8 cellular contexts compared by ENCODE assay signal in genomic region chr1:150213170-150214098, GRCh38. TPM values are rescaled to one million over a fixed set of nuclear protein-coding genes. Genes with fewer than 3 reads are reported as not detected.
DNase-seq lines count a peak whose midpoint lies in the region; FAIRE-seq and TF ChIP-seq lines count a peak whose summit lies in the region.

No MANE protein-coding gene starts in this region.

- no peak overlapping the region for H4K5ac ChIP-seq in H9 (ENCODE audit: insufficient read length, low read depth, low read length)

- H3K23ac ChIP-seq in H9 (ENCODE audit: insufficient read length, low read depth, low read length): no peak overlapping the region

- H3K27me3 ChIP-seq in H9 (ENCODE audit: insufficient read depth, low read length) (no peaks in the 10 kb centered on the region), astrocyte (ENCODE audit: insufficient read depth, low read length) (no peaks in the 10 kb centered on the region), rectal smooth muscle tissue (ENCODE audit: control insufficient read depth, insufficient read depth, low read length) (no peaks in the 10 kb centered on the region), vagina (no peaks in the 10 kb centered on the region)

- no peak overlapping the region; the same call in 1 of the 2 replicates for H3K14ac ChIP-seq in H9 (ENCODE audit: insufficient read depth, low read length)

- H3K9me3 Mint-ChIP-seq in H9: no peaks in the 10 kb centered on the region
- H3K9me3 Mint-ChIP-seq in astrocyte (ENCODE audit: unreplicated experiment): no peaks in the 10 kb centered on the region

- H3K4me3 Mint-ChIP-seq in H9 (peak overlapping the region; percentile 78 to 82), astrocyte (ENCODE audit: unreplicated experiment) (peak overlapping the region; percentile 84)

- DNase-seq in ELR (ENCODE audit: low read depth) (peak; percentile 83), H9 (peak; percentile 98), NB4 (ENCODE audit: low read depth) (peak; percentile 97), T-helper 2 cell (peak; percentile 76 to 97 (median 83)), astrocyte (ENCODE audit: low read depth) (peak; percentile 84), hepatic stellate cell (ENCODE audit: low spot score) (peak; percentile 91), vagina (ENCODE audit: extremely low spot score in 2 of 2) (peak in 1 of 2 donors; percentile 96)

- H3K4me1 ChIP-seq in H9 (ENCODE audit: insufficient read depth, low read length): no peaks in the 10 kb centered on the region
- H3K4me1 ChIP-seq in astrocyte (ENCODE audit: insufficient read depth, low read length): no peaks in the 10 kb centered on the region
- H3K4me1 ChIP-seq in rectal smooth muscle tissue (ENCODE audit: control insufficient read depth, insufficient read depth, low read length): peaks cover 2% of the 10 kb centered on the region
- H3K4me1 ChIP-seq in vagina: no peaks in the 10 kb centered on the region

- peak overlapping the region; percentile 89 to 98 (median 97) for H3K27ac Mint-ChIP-seq in H9
- peak overlapping the region; percentile 85 for H3K27ac Mint-ChIP-seq in astrocyte (ENCODE audit: unreplicated experiment)

- H3K27ac ChIP-seq in H9 (ENCODE audit: insufficient read length, low read depth, low read length) (peak overlapping the region; percentile 56), astrocyte (ENCODE audit: low read depth, low read length) (peak overlapping the region; percentile 35), rectal smooth muscle tissue (ENCODE audit: low read depth, low read length) (peak overlapping the region; percentile 91), vagina (peak overlapping the region; percentile 31)

- H3K27me3 Mint-ChIP-seq in H9 (ENCODE audit: low read depth) (no peaks in the 10 kb centered on the region), astrocyte (ENCODE audit: low read depth, unreplicated experiment) (peaks cover 4% of the 10 kb centered on the region)

- H2BK120ac ChIP-seq in H9 (ENCODE audit: low read depth, low read length, poor library complexity, severe bottlenecking): no peak overlapping the region

- H2BK12ac ChIP-seq in H9 (ENCODE audit: insufficient read length, low read depth, low read length): no peak overlapping the region

- no peak overlapping the region for H2BK15ac ChIP-seq in H9 (ENCODE audit: low read depth, low read length)

- H2AK5ac ChIP-seq in H9 (ENCODE audit: insufficient read length, low read length): no peak overlapping the region

- H3K79me2 ChIP-seq in H9 (ENCODE audit: insufficient read depth, low read length): no peaks in the 10 kb centered on the region
- H3K79me2 ChIP-seq in astrocyte (ENCODE audit: insufficient read depth, low read length): no peaks in the 10 kb centered on the region

- peak overlapping the region; percentile 48 for H3K9ac ChIP-seq in H9 (ENCODE audit: extremely low read depth, insufficient read length, low read length)
- peak overlapping the region; percentile 64 for H3K9ac ChIP-seq in astrocyte (ENCODE audit: low read length)
- H3K9ac ChIP-seq in rectal smooth muscle tissue (ENCODE audit: low read length): no peak overlapping the region

- FAIRE-seq in astrocyte (lab: Jason Lieb, UNC): peak; percentile 9

- TF ChIP-seq POLR2A in NB4 (IDR thresholded peaks at IDR 0.05; ENCODE audit: extremely low read depth, insufficient read length) (peak; percentile 57), vagina (IDR thresholded peaks at IDR 0.05) (peak in 1 of 2 donors; percentile 25)

- no peaks in the 10 kb centered on the region for H3K79me1 ChIP-seq in H9 (ENCODE audit: insufficient read depth, low read depth, low read length, poor library complexity, severe bottlenecking)

- H4K91ac ChIP-seq in H9 (ENCODE audit: insufficient read length, low read depth, low read length): no peak overlapping the region

- intact Hi-C loops in vagina (cut with DNase I): no loop called here

- no peak overlapping the region for H3K56ac ChIP-seq in H9 (ENCODE audit: insufficient read length, low read depth, low read length)

- H3T11ph ChIP-seq in H9 (ENCODE audit: low read length): no peak overlapping the region

- H3K36me3 ChIP-seq in astrocyte (ENCODE audit: insufficient read depth, low read length) (peaks cover 2% of the 10 kb centered on the region), rectal smooth muscle tissue (ENCODE audit: control insufficient read depth, insufficient read depth, low read length) (no peaks in the 10 kb centered on the region), vagina (no peaks in the 10 kb centered on the region)

- peak overlapping the region; percentile 70 for H3K4me2 ChIP-seq in H9 (ENCODE audit: insufficient read depth, insufficient read length, low read length)
- H3K4me2 ChIP-seq in astrocyte (ENCODE audit: low read length): peak overlapping the region; percentile 84

- H3K9me3 ChIP-seq in H9 (ENCODE audit: control insufficient read depth, low read depth, low read length) (no peaks in the 10 kb centered on the region), astrocyte (ENCODE audit: insufficient read depth, low read depth, low read length) (no peaks in the 10 kb centered on the region), vagina (no peaks in the 10 kb centered on the region)

- peak overlapping the region; percentile 64 for H3K4me3 ChIP-seq in NB4 (ENCODE audit: low read depth, low read length)
- H3K4me3 ChIP-seq in astrocyte (ENCODE audit: insufficient read depth, low read depth, low read length): peak overlapping the region; percentile 69
- H3K4me3 ChIP-seq in rectal smooth muscle tissue (ENCODE audit: low read length): peak overlapping the region; percentile 65
- peak overlapping the region; percentile 36 to 37 for H3K4me3 ChIP-seq in vagina

- no peak overlapping the region for H3K4ac ChIP-seq in H9 (ENCODE audit: low read depth, low read length)

- H3K18ac ChIP-seq in H9 (ENCODE audit: insufficient read length, low read depth, low read length): no peak overlapping the region

- WGBS in H9 (ENCODE audit: extremely low coverage, insufficient read length, low lambda C conversion rate): no CpG with 5 or more reads among the region's 38 CpGs

- H2AFZ ChIP-seq in H9 (ENCODE audit: low read length): no peak overlapping the region
- peak overlapping the region; percentile 68 for H2AFZ ChIP-seq in astrocyte (ENCODE audit: low read depth, low read length)

- TF ChIP-seq CTCF in H9 (conservative IDR thresholded peaks at IDR 0.05) (peak; percentile 66), NB4 (IDR thresholded peaks at IDR 0.05; ENCODE audit: low read depth, low read length) (peak; percentile 37), astrocyte (IDR thresholded peaks at IDR 0.05; ENCODE audit: insufficient read depth, low read depth, low read length) (peak; percentile 37), vagina (IDR thresholded peaks at IDR 0.05) (peak in 1 of 3 experiments; percentile 10)

- no peak overlapping the region for H4K8ac ChIP-seq in H9 (replicated peaks; ENCODE audit: insufficient read length, low read depth, low read length)

- H3K4me1 Mint-ChIP-seq in H9 (peaks cover 9 to 10% of the 10 kb centered on the region in 2 experiments; a peak in 3 of 4 replicates), astrocyte (ENCODE audit: low read depth, unreplicated experiment) (peaks cover 2% of the 10 kb centered on the region)

- H3K23me2 ChIP-seq in H9 (ENCODE audit: insufficient read length, low read depth, low read length, poor library complexity, severe bottlenecking): no peaks in the 10 kb centered on the region

- no peak overlapping the region for H2BK5ac ChIP-seq in H9 (ENCODE audit: insufficient read length, low read length)

- H4K20me1 ChIP-seq in H9 (ENCODE audit: control insufficient read depth, insufficient read depth, insufficient read length) (no peaks in the 10 kb centered on the region), astrocyte (ENCODE audit: insufficient read depth, low read length) (no peaks in the 10 kb centered on the region)

- no peak overlapping the region for H2BK20ac ChIP-seq in H9 (ENCODE audit: low read depth, low read length, poor library complexity, severe bottlenecking)

- H3K36me3 Mint-ChIP-seq in H9 (ENCODE audit: insufficient read depth in 1 of 3, low read depth in 3 of 3) (0 out of 7 replicates have a peak, but pooled peaks cover 0 to under 1% (median 0%) of the 10 kb centered on the region in 3 experiments), astrocyte (ENCODE audit: low read depth, unreplicated experiment) (no peaks in the 10 kb centered on the region)

RNA-seq across cellular contexts. Expression of gene ANP32E, which starts 22.5 kb away (rescaled TPM):
- total RNA-seq in H9 (2021): 103 and 106 TPM in 2 replicates
- total RNA-seq in astrocyte: 45.2 and 48.9 TPM in 2 replicates
- total RNA-seq in vagina: 16.7 TPM

RNA-seq across cellular contexts. Expression of gene CA14, which starts 44.1 kb away (rescaled TPM):
- total RNA-seq in H9 (2021) (42.0 and 43.2 TPM in 2 replicates), astrocyte (1.2 TPM in 2 replicates), vagina (not detected)

RNA-seq across cellular contexts. Expression of gene APH1A, which starts 55.4 kb away (rescaled TPM):
- 113 and 115 TPM in 2 replicates for total RNA-seq in H9 (2021)
- total RNA-seq in astrocyte: 99.9 and 100 TPM in 2 replicates
- 52.8 TPM for total RNA-seq in vagina

RNA-seq across cellular contexts. Expression of gene C1orf54, which starts 59.2 kb away (rescaled TPM):
- total RNA-seq in H9 (2021): 20.8 and 21.3 TPM in 2 replicates
- total RNA-seq in astrocyte: 7.9 and 9.6 TPM in 2 replicates
- total RNA-seq in vagina: 19.4 TPM

Comparison
In these comparisons a context has a peak if more than half of its experiments do, and no peak if none do; other contexts are left out.
1. H3K27ac ChIP-seq: peak in every context shown above with its lines; median percentile 91 in rectal smooth muscle tissue; 56 in H9; 35 in astrocyte; 31 in vagina.
2. RNA of gene CA14, which starts 44.1 kb away (total RNA-seq): 42.0 to 43.2 TPM in H9; 1.2 TPM in astrocyte and not detected in vagina (single experiment); every median in the first group is over 10 times any median in the second.
3. Peak in every context shown above with its lines, with median percentiles within 50 percentile points of each other: H3K4me3 ChIP-seq.